ENCODE assay signal across 8 cellular contexts in the genomic region with DNA sequence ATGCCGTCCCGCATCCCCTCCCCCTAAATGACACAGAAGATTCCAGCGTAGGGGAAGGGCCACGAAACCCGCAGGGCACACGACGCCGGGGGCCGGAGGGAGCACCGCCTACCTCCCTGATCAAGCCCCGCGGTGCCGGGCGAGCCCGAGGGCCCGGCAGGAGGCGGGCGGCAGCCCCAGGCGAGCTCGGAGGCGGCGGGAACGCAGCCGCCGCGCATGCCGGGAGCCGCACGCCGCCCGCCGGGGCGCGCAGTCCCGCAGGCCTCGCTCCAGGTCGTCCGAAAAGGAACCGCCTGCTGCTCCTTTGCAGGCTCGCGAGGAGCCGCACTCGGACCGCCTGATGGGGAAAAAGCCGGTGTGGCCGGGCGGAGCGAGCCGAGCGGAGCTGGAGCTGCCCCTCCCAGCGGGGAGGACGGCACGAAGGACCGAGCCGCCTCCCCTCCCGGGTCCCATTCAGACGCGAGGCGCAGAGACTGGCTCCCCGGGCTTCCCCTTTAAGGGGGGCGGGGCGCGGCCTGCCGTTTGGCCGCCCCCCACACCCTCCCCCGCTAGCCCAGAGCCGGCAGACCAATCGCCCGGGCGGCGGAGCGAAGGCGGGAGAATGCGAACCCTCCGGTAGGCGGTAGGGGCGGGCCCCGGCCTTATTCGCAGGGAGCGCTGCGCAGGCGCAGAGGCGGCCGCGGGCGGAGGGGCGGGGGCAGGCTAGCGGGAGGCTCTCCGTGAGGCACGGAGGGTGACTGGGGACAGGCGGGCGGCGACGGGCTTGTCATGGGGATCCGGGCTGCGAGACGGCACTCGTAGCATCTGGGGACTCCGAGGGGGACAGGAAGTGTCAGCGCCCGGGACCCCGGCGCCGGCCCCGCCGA. TPM values are rescaled to one million over a fixed set of nuclear protein-coding genes. Genes with fewer than 3 reads are reported as not detected.
DNase-seq lines count a peak whose midpoint lies in the region; ATAC-seq, FAIRE-seq and TF ChIP-seq lines count a peak whose summit lies in the region.

No MANE protein-coding gene starts in this region.

- ATAC-seq in GM19023 (IDR thresholded peaks at IDR 0.05; ENCODE audit: unreplicated experiment) = peak; percentile 66
- peak; percentile 64 for ATAC-seq in HG03280 (IDR thresholded peaks at IDR 0.05; ENCODE audit: unreplicated experiment)

- H3K9me3 ChIP-seq in keratinocyte (ENCODE audit: control insufficient read depth, low read depth, low read length) = no peaks in the 10 kb centered on the region

- H3K79me2 ChIP-seq in keratinocyte (ENCODE audit: control insufficient read depth, insufficient read depth, low read length) = peaks cover 47% of the 10 kb centered on the region

- H4K20me1 ChIP-seq in keratinocyte (ENCODE audit: control insufficient read depth, extremely low read depth, insufficient read depth, low read length) = no peaks in the 10 kb centered on the region

- H3K4me2 ChIP-seq in keratinocyte (ENCODE audit: control insufficient read depth, extremely low read depth, insufficient read depth, low read depth, low read length) = peak overlapping the region; percentile 59

- H2AFZ ChIP-seq in keratinocyte (ENCODE audit: control insufficient read depth, low read length) = peak overlapping the region; percentile 90

- dilution Hi-C loops in keratinocyte (cut with MboI; ENCODE audit: extremely low pct_ligation_motif_present, low sequenced_read_pairs) = no loop called here

- H3K27ac ChIP-seq in keratinocyte (ENCODE audit: control insufficient read depth, insufficient read depth, low read length) = peak overlapping the region; percentile 90

- peak; percentile 34 for FAIRE-seq in keratinocyte (lab: Jason Lieb, UNC)

- peaks cover 14% of the 10 kb centered on the region for H3K4me1 ChIP-seq in keratinocyte (ENCODE audit: control insufficient read depth, extremely low read depth, insufficient read depth, low read length)

- H3K9me1 ChIP-seq in keratinocyte (ENCODE audit: control insufficient read depth, extremely low read depth, insufficient read depth, low read length) = peaks cover 2% of the 10 kb centered on the region

- H3K4me3 ChIP-seq in keratinocyte (ENCODE audit: control insufficient read depth in 2 of 3, extremely low read depth in 1 of 3, insufficient read depth in 2 of 3, low read depth in 1 of 3, low read length in 3 of 3) = peak overlapping the region; percentile 88 to 96 (median 94)

- DNase-seq in AG09319 (ENCODE audit: extremely low read depth, low read depth) (peak; percentile 95), NCI-H345 (lab: John Stamatoyannopoulos, UW) (peak; percentile 97), cerebellar cortex (ENCODE audit: low spot score) (peak; percentile 97), keratinocyte (ENCODE audit: low read depth, low spot score) (peak; percentile 53)
- peak; percentile 99 for DNase-seq in activated CD4-positive, CD25-positive, alpha-beta regulatory T cell treated with anti-CD3 and anti-CD28 coated beads, Interleukin-2, amount 50 U/mL, for 16 hours (ENCODE audit: low read depth, low spot score)
- peak; percentile 99 for DNase-seq in stimulated activated CD4-positive, alpha-beta T cell treated with anti-CD3 and anti-CD28 coated beads, Interleukin-15, amount 100 ng/mL, for 1 hour (ENCODE audit: low read depth in 1 of 2, low spot score in 1 of 2)

- peak overlapping the region; percentile 90 for H3K9ac ChIP-seq in keratinocyte (ENCODE audit: control insufficient read depth, extremely low read depth, insufficient read depth, low read length)

- TF ChIP-seq CTCF in AG09319 (IDR thresholded peaks at IDR 0.05; ENCODE audit: low read depth, low read length) (peak; percentile 29), keratinocyte (optimal IDR thresholded peaks at IDR 0.05 in 1 of 3, IDR thresholded peaks at IDR 0.05 in 1 of 3, conservative IDR thresholded peaks at IDR 0.05 in 1 of 3; ENCODE audit: extremely low read depth in 1 of 3, insufficient read depth in 2 of 3, low read length in 3 of 3) (peak in 2 of 3 experiments; percentile 28 to 47)

- H3K36me3 ChIP-seq in keratinocyte (ENCODE audit: control insufficient read depth in 2 of 2, extremely low read depth in 1 of 2, insufficient read depth in 2 of 2, low read length in 2 of 2) = no peaks in the 10 kb centered on the region

- no peaks in the 10 kb centered on the region for H3K27me3 ChIP-seq in keratinocyte (ENCODE audit: control insufficient read depth, extremely low read depth, insufficient read depth, low read length)

RNA-seq across cellular contexts. Expression of a gene that starts 0.6 kb away (rescaled TPM):
- polyA plus RNA-seq in keratinocyte = 8.8 to 16.1 TPM (median 12.1 TPM) in 3 replicates
- polyA plus RNA-seq in keratinocyte (2011; ENCODE audit: low read depth) = 16.9 TPM
- 12.8 and 17.5 TPM in 2 replicates for polyA plus RNA-seq in keratinocyte (2011; cell fraction: cytosol; rRNA removed)
- 7.0 and 9.0 TPM in 2 replicates for polyA plus RNA-seq in keratinocyte (2011; cell fraction: nucleus; rRNA removed)
- polyA plus RNA-seq in keratinocyte (2012; ENCODE audit: low replicate concordance) = 13.7 and 15.0 TPM in 2 replicates
- polyA minus RNA-seq in keratinocyte = 0.92 to 2.4 TPM in 2 of 3 replicates, not detected in the other
- 4.6 TPM for polyA minus RNA-seq in keratinocyte (2011; cell fraction: cytosol; rRNA and poly(A)+ RNA removed)
- 0.53 and 2.1 TPM in 2 replicates for polyA minus RNA-seq in keratinocyte (2011; cell fraction: nucleus; rRNA and poly(A)+ RNA removed)

RNA-seq across cellular contexts. Expression of a gene that starts 59.9 kb away (rescaled TPM):
- 10.3 to 13.6 TPM (median 10.3 TPM) in 3 replicates for polyA plus RNA-seq in keratinocyte
- polyA plus RNA-seq in keratinocyte (2011; ENCODE audit: low read depth) = 14.8 TPM
- 4.7 and 10.2 TPM in 2 replicates for polyA plus RNA-seq in keratinocyte (2011; cell fraction: cytosol; rRNA removed)
- 10.6 and 11.0 TPM in 2 replicates for polyA plus RNA-seq in keratinocyte (2011; cell fraction: nucleus; rRNA removed)
- polyA plus RNA-seq in keratinocyte (2012; ENCODE audit: low replicate concordance) = 8.7 and 14.5 TPM in 2 replicates
- polyA minus RNA-seq in keratinocyte = 3.6 to 10.2 TPM (median 7.2 TPM) in 3 replicates
- 6.9 TPM for polyA minus RNA-seq in keratinocyte (2011; cell fraction: cytosol; rRNA and poly(A)+ RNA removed)
- 7.7 and 14.0 TPM in 2 replicates for polyA minus RNA-seq in keratinocyte (2011; cell fraction: nucleus; rRNA and poly(A)+ RNA removed)

Comparison
In these comparisons a context has a peak if more than half of its experiments do, and no peak if none do; other contexts are left out.
1. Peak in every context shown above with its lines: DNase-seq, ATAC-seq, H3K4me3 ChIP-seq and H3K27ac ChIP-seq.